In the genomic region with DNA sequence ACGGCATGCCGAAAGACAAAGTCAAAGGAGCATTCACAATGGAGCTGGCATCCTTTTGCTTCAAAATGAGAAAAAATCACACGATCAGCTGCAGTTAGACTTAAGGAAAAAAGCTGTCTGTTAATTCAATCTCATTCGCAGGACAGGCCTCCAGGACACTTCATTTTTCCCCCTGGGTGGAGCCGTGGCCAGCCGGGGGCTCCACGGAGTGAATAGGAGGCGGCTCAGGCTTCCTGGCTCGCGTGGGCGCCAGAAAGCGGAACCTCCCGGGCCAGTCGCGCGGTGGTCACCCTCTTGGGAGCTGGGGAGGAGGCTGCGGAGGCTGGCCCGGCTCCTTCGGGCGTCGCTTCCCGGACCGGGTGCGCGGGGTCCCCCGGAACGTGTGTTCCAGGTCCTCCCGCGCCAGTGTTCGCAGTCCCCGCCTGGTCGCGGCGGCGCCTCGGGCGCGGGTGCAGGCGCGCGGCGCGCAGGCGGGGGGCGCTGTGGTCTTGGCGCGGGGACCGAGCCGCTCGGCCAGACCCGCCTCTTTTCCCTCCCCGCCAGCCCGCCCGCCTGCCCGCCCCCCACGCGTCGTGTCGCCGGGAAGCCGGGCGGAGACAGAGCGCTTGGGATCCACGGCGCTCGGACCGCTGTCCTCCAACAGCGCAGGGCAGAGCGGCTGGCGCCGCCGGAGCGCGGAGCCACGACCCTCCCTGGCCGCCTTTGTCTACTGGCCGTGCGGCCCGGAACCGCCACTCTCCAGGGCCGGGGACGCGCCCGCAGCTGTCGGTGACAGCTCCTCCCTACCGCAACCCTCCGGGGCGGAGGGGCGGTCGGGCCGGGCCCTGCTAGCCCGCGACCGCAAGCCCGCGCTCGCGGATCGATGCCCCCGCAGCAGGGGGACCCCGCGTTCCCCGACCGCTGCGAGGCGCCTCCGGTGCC, we compare ENCODE assay signal across 8 cellular contexts. TPM values are rescaled to one million over a fixed set of nuclear protein-coding genes. Genes with fewer than 3 reads are reported as not detected.
DNase-seq lines count a peak whose midpoint lies in the region; ATAC-seq and TF ChIP-seq lines count a peak whose summit lies in the region.

A gene (plus strand): TSS at position 599 of the 921 bp plus-strand sequence. CDS start 264 bp downstream, at position 863.

- H3K36me3 ChIP-seq in KOPT-K1 (ENCODE audit: insufficient read depth, low read length) (peaks cover 18% of the 10 kb centered on the region), right atrium auricular region (no peaks in the 10 kb centered on the region), upper lobe of right lung (no peaks in the 10 kb centered on the region)

- H3K27me3 Mint-ChIP-seq in progenitor cell of endocrine pancreas, result peaks cover 8% of the 10 kb centered on the region

- H3K4me3 ChIP-seq in right atrium auricular region (peak within 1 kb of the TSS; percentile 71 to 79), upper lobe of right lung (peak within 1 kb of the TSS; percentile 77)

- peak within 1 kb of the TSS; percentile 98 for H3K4me3 Mint-ChIP-seq in progenitor cell of endocrine pancreas (ENCODE audit: low read depth)

- H3K9me3 Mint-ChIP-seq in progenitor cell of endocrine pancreas (ENCODE audit: low read depth), result no peaks in the 10 kb centered on the region

- H3K9me3 ChIP-seq in KOPT-K1 (ENCODE audit: insufficient read depth, low read length, poor library complexity, severe bottlenecking) (no peaks in the 10 kb centered on the region), right atrium auricular region (no peaks in the 10 kb centered on the region), upper lobe of right lung (no peaks in the 10 kb centered on the region)

- DNase-seq in NCI-H2029 (lab: John Stamatoyannopoulos, UW) (peak; percentile 30), NCI-H2029 treated with DMSO at 0.1 percent for 48 hours (lab: John Stamatoyannopoulos, UW) (no peak), SW480 (ENCODE audit: low spot score) (peak; percentile 57), amygdala (lab: John Stamatoyannopoulos, UW) (peak in 53 of 56 donors; percentile 24 to 92 (median 78)), right atrium auricular region (ENCODE audit: low spot score) (peak; percentile 71), progenitor cell of endocrine pancreas (ENCODE audit: low spot score, unreplicated experiment) (peak; percentile 72), upper lobe of right lung (peak; percentile 92)

- H3K4me1 ChIP-seq in right atrium auricular region (peaks cover 0 to 13% of the 10 kb centered on the region in 2 donors), upper lobe of right lung (peaks cover 31% of the 10 kb centered on the region)

- TF ChIP-seq CTCF in right atrium auricular region (IDR thresholded peaks at IDR 0.05), result peak; percentile 93 to 97
- peak; percentile 88 for TF ChIP-seq CTCF in progenitor cell of endocrine pancreas (IDR thresholded peaks at IDR 0.05; ENCODE audit: unreplicated experiment)
- peak; percentile 66 for TF ChIP-seq CTCF in upper lobe of right lung (IDR thresholded peaks at IDR 0.05)

- H3K27ac Mint-ChIP-seq in progenitor cell of endocrine pancreas, result peak within 1 kb of the TSS; percentile 98

- H3K36me3 Mint-ChIP-seq in progenitor cell of endocrine pancreas (ENCODE audit: insufficient read depth), result peaks cover 17% of the 10 kb centered on the region

- ATAC-seq in upper lobe of right lung, result peak; percentile 95

- H3K27me3 ChIP-seq in right atrium auricular region (no peaks in the 10 kb centered on the region), upper lobe of right lung (no peaks in the 10 kb centered on the region)

- intact Hi-C loops in upper lobe of right lung (cut with DNase I), result no loop called here

- H3K4me1 Mint-ChIP-seq in progenitor cell of endocrine pancreas (ENCODE audit: low read depth), result peaks cover 28% of the 10 kb centered on the region

- H3K27ac ChIP-seq in KOPT-K1 (ENCODE audit: low read depth, low read length, poor library complexity, severe bottlenecking), result peak within 1 kb of the TSS; percentile 71
- peak within 1 kb of the TSS; percentile 80 to 86 for H3K27ac ChIP-seq in right atrium auricular region
- H3K27ac ChIP-seq in upper lobe of right lung, result peak within 1 kb of the TSS; percentile 89

RNA-seq across cellular contexts. Expression of the gene that starts here (rescaled TPM):
- total RNA-seq in right atrium auricular region, result 10 to 100 TPM in 1 of 2 donors, 1 to 10 TPM in 1; 6.0 to 12.2 TPM
- total RNA-seq in progenitor cell of endocrine pancreas, result 54.4 and 56.3 TPM in 2 replicates
- 21.0 TPM for total RNA-seq in upper lobe of right lung
